Comparison of ENCODE assay signal across 11 cellular contexts in genomic region chr11:130666781-130667251, GRCh38.
DNase-seq lines count a peak whose midpoint lies in the region; ATAC-seq, FAIRE-seq and TF ChIP-seq lines count a peak whose summit lies in the region.
"Had no signal": no experiment of that assay in that cellular context is flagged by ENCODE, and none has a peak within 500 bp of the region (broad histone marks: within the 10 kb centered on the region; RNA-seq: fewer than 3 reads in every experiment).

No MANE protein-coding gene starts in this region.

- no peak overlapping the region for H3K23ac ChIP-seq in H1 (ENCODE audit: insufficient read length)

- peak; percentile 34 for TF ChIP-seq CTCF in BJ (IDR thresholded peaks at IDR 0.05; ENCODE audit: insufficient read depth, low read depth, low read length)
- TF ChIP-seq CTCF in H1 (IDR thresholded peaks at IDR 0.05; ENCODE audit: control extremely low read depth in 1 of 3, insufficient read depth in 1 of 3, low read depth in 1 of 3, low read length in 3 of 3), result peak in 1 of 3 experiments; percentile 3; a peak in 2 of 4 replicates

- no peaks in the 10 kb centered on the region for H3K4me1 ChIP-seq in H1 (replicated peaks in 1 of 4; ENCODE audit: control insufficient read depth in 3 of 4, insufficient read depth in 4 of 4, low read length in 3 of 4)
- H3K4me1 ChIP-seq: suprapubic skin had no signal

- no peak overlapping the region for H3K9ac ChIP-seq in H1 (replicated peaks in 1 of 4; ENCODE audit: extremely low read depth in 1 of 4, low read depth in 3 of 4, low read length in 3 of 4)

- peak in 1 of 2 experiments; percentile 37; a peak in 2 of 4 replicates for TF ChIP-seq RAD21 in H1 (IDR thresholded peaks at IDR 0.05 in 1 of 2, conservative IDR thresholded peaks at IDR 0.05 in 1 of 2; ENCODE audit: low read depth in 2 of 2, low read length in 2 of 2)

- H3K4me3 ChIP-seq in BJ (ENCODE audit: low read depth, low read length) (no peak overlapping the region), H1 (ENCODE audit: extremely low read depth in 1 of 4, insufficient read depth in 2 of 4, low read depth in 3 of 4, low read length in 4 of 4) (no peak overlapping the region)
- H3K4me3 ChIP-seq: skin epidermis, suprapubic skin had no signal

- WGBS in H1 (ENCODE audit: extremely low coverage in 1 of 2, insufficient coverage in 1 of 2, insufficient read length in 1 of 2, insufficient replicate concordance in 2 of 2, low coverage in 1 of 2, low lambda C conversion rate in 2 of 2, missing lambda C conversion rate in 1 of 2), 2 experiments, result 73% methylated on average over 1 of the region's 1 CpG; no CpG with 5 or more reads in 1 of the 2 experiments

- no peak for TF ChIP-seq EP300 in H1 (IDR thresholded peaks at IDR 0.05; ENCODE audit: borderline replicate concordance in 1 of 2, low read depth in 2 of 2, low read length in 2 of 2)

- no peaks in the 10 kb centered on the region for H3K36me3 ChIP-seq in BJ (ENCODE audit: control insufficient read depth, insufficient read depth, low read length)
- no peaks in the 10 kb centered on the region for H3K36me3 ChIP-seq in H1 (ENCODE audit: control insufficient read depth in 2 of 4, insufficient read depth in 4 of 4, low read length in 3 of 4)
- H3K36me3 ChIP-seq: suprapubic skin had no signal

- no peak overlapping the region for H2AFZ ChIP-seq in H1 (ENCODE audit: low read length)

- no peaks in the 10 kb centered on the region for H3K79me2 ChIP-seq in H1 (ENCODE audit: control insufficient read depth in 1 of 2, insufficient read depth in 2 of 2, low read length in 2 of 2)

- H4K8ac ChIP-seq in H1 (ENCODE audit: extremely low read depth, insufficient read depth, low read length), result 0 out of 2 replicates have a peak overlapping the region, but pooled peaks have one; percentile 22

- POLR2A ChIA-PET in BJ (lab: Charles Lee), result no interaction called here
- POLR2A ChIA-PET in H1 (lab: Charles Lee; ENCODE audit: partially characterized antibody), result no interaction called here

- H2AK5ac ChIP-seq in H1 (ENCODE audit: low read depth, low read length), result no peak overlapping the region

- no peak overlapping the region for H3K14ac ChIP-seq in H1 (ENCODE audit: insufficient read length)

- FAIRE-seq in H1 (lab: Jason Lieb, UNC), result no peak

- H3K79me1 ChIP-seq in H1 (ENCODE audit: low read depth, low read length), result no peaks in the 10 kb centered on the region

- H4K91ac ChIP-seq in H1 (replicated peaks; ENCODE audit: insufficient read length, low read length), result no peak overlapping the region

- H3K4me2 ChIP-seq in H1 (ENCODE audit: insufficient read depth in 1 of 2, low read depth in 2 of 2, low read length in 2 of 2), result no peak overlapping the region

- DNase-seq in BJ (ENCODE audit: low read depth), result no peak
- peak; percentile 9 to 24 for DNase-seq in Kasumi-1 (lab: John Stamatoyannopoulos, UW)
- no peak for DNase-seq in H1 (ENCODE audit: low read depth in 1 of 2, low spot score in 2 of 2)
- peak; percentile 47 for DNase-seq in myocyte (ENCODE audit: low read depth)
- no peak for DNase-seq in T-helper 9 cell
- DNase-seq in activated gamma-delta T cell (lab: John Stamatoyannopoulos, UW), result no peak
- DNase-seq: activated CD4-positive, CD25-positive, alpha-beta regulatory T cell had no signal

- no peak overlapping the region for H2BK5ac ChIP-seq in H1 (ENCODE audit: low read depth, low read length)

- H3K27me3 ChIP-seq in BJ (ENCODE audit: control insufficient read depth, insufficient read depth, low read length) (no peaks in the 10 kb centered on the region), H1 (replicated peaks in 1 of 4; ENCODE audit: control insufficient read depth in 3 of 4, extremely low read depth in 1 of 4, insufficient read depth in 3 of 4, low read length in 3 of 4) (no peaks in the 10 kb centered on the region)
- H3K27me3 ChIP-seq: suprapubic skin had no signal

- no peak overlapping the region for H4K5ac ChIP-seq in H1 (ENCODE audit: insufficient read length, low read depth, low read length)

- no peaks in the 10 kb centered on the region for H4K20me1 ChIP-seq in H1 (replicated peaks in 1 of 2; ENCODE audit: control insufficient read depth in 1 of 2, insufficient read depth in 2 of 2, low read length in 2 of 2)

- no peak overlapping the region for H3K56ac ChIP-seq in H1 (replicated peaks; ENCODE audit: insufficient read length, low read depth, low read length)

- no peak overlapping the region for H2BK12ac ChIP-seq in H1 (ENCODE audit: low read depth, low read length)

- no peak for ATAC-seq in GM18907 (IDR thresholded peaks at IDR 0.05; ENCODE audit: unreplicated experiment)
- no peak for ATAC-seq in HG03139 (IDR thresholded peaks at IDR 0.05; ENCODE audit: unreplicated experiment)

- no peaks in the 10 kb centered on the region for H3K9me3 ChIP-seq in H1 (ENCODE audit: insufficient read depth in 2 of 2, low read depth in 1 of 2, low read length in 1 of 2)
- H3K9me3 ChIP-seq: suprapubic skin had no signal

- H2BK20ac ChIP-seq in H1 (ENCODE audit: low read length), result no peak overlapping the region

- no peaks in the 10 kb centered on the region for H3K23me2 ChIP-seq in H1 (ENCODE audit: low read depth, low read length)

- no peak overlapping the region for H2BK120ac ChIP-seq in H1 (replicated peaks; ENCODE audit: low read depth, low read length)

- no peak overlapping the region for H2BK15ac ChIP-seq in H1 (ENCODE audit: low read length)

- no peak overlapping the region for H3K4ac ChIP-seq in H1 (replicated peaks; ENCODE audit: insufficient read length, low read depth, low read length)

- TF ChIP-seq POLR2A in H1 (IDR thresholded peaks at IDR 0.05; ENCODE audit: control extremely low read depth in 1 of 2, low read depth in 2 of 2, low read length in 2 of 2), result no peak

- H3K27ac ChIP-seq in H1 (ENCODE audit: low read depth, low read length), result no peak overlapping the region
- H3K27ac ChIP-seq: skin epidermis, suprapubic skin had no signal

- no peak overlapping the region for H3K18ac ChIP-seq in H1 (ENCODE audit: extremely low read depth, low read length)

- CTCF ChIA-PET in BJ (lab: Yijun Ruan, JAX) (interaction anchor here (1.1 to 1.7 kb wide), 4 partner anchors 10 to 195 kb away, joined by 3 to 7 read pairs (median 6); no protein-coding TSS in a partner anchor), H1 (lab: Charles Lee; ENCODE audit: partially characterized antibody) (interaction anchor here (2.0 kb wide), 1 partner anchor 230 kb away, joined by 6 read pairs; no protein-coding TSS in a partner anchor)

TF ChIP-seq in H1, 55 proteins besides CTCF, POLR2A, EP300 and RAD21:
- no peak for TF ChIP-seq RNF2 (IDR thresholded peaks at IDR 0.05; ENCODE audit: borderline replicate concordance, low read depth, low read length, missing control alignments, poor library complexity, severe bottlenecking)
- no peak for TF ChIP-seq NRF1 (IDR thresholded peaks at IDR 0.05; ENCODE audit: low read depth, low read length)
- TF ChIP-seq SP2 (IDR thresholded peaks at IDR 0.05; ENCODE audit: low read length), result no peak
- TF ChIP-seq RXRA (IDR thresholded peaks at IDR 0.05; ENCODE audit: insufficient read depth, low read depth, low read length), result no peak
- TF ChIP-seq HDAC6 (IDR thresholded peaks at IDR 0.05; ENCODE audit: low read depth, low read length), result no peak
- TF ChIP-seq MAFK (IDR thresholded peaks at IDR 0.05; ENCODE audit: low read depth, low read length), result no peak
TF ChIP-seq in H1: peak in this region for 0.

Comparison
In these comparisons a context has a peak if more than half of its experiments do, and no peak if none do; other contexts are left out.
1. DNase-seq: peak in Kasumi-1 (2 of 2) and myocyte (single experiment); none in BJ (single experiment), H1 (0 of 2), T-helper 9 cell (single experiment) and activated gamma-delta T cell (single experiment).